8 cellular contexts compared by ENCODE assay signal in the genomic region with DNA sequence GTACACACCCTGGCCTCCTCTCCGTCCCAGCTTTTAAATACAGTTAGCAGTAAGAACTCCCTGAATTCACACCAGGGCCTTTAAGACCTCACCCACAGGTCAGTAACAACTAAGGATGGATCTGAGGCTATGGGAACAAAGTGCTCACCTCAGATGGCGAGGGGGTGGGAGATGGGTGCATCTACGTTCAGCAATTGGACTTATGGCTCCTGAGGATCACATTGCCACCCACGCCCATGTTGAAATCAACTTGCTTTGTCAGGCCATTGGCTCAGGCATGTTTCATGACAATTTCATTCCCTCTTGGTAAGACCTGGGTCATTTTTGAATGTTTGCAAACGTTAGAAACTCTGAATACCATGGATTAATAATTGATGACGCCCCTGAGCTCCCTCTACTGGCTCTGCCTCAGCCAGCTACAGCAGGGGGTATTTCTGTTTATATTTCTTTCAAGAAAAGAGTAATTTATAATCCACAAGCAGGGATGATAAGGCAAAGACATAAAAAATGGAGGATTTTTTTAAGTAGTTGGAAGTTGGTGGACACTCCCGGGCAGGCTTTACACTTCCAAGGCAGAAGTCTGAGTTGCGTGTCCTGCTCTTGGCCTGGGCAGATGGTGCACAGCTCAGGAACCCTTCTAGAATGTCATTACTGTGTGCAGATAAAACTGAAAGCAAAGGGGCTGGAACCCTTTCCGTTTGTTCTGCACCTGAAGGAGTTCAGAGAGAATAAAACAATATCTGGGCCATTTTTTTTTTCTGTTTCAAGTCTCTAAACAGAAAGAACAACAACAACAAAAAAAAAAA. TPM values are rescaled to one million over a fixed set of nuclear protein-coding genes. Genes with fewer than 3 reads are reported as not detected.
DNase-seq lines count a peak whose midpoint lies in the region; ATAC-seq and TF ChIP-seq lines count a peak whose summit lies in the region.

No MANE protein-coding gene starts in this region.

- no TSS peak for BruUV-seq in A673 (replicated peaks; lab: Mats Ljungman, UMichigan)

- no peaks in the 10 kb centered on the region for H3K27me3 ChIP-seq in A673 (replicated peaks; ENCODE audit: insufficient read depth, low read depth, low read length, poor library complexity)
- H3K27me3 ChIP-seq in duodenal mucosa (ENCODE audit: control insufficient read depth in 1 of 2, insufficient read depth in 2 of 2, low read length in 2 of 2), result no peaks in the 10 kb centered on the region
- H3K27me3 ChIP-seq in transverse colon, result no peaks in the 10 kb centered on the region

- no peak for TF ChIP-seq EP300 in transverse colon (IDR thresholded peaks at IDR 0.05; ENCODE audit: low read depth)

- TF ChIP-seq CTCF in A673 (conservative IDR thresholded peaks at IDR 0.05; ENCODE audit: low read depth, low read length) (peak; percentile 62), transverse colon (IDR thresholded peaks at IDR 0.05) (peak in 3 of 5 experiments; percentile 17 to 20 (median 18))

- H3K27ac ChIP-seq in A673 (ENCODE audit: low read depth, low read length, poor library complexity, severe bottlenecking) (no peak overlapping the region), duodenal mucosa (ENCODE audit: low read depth, low read length) (peak overlapping the region; percentile 67), transverse colon (peak overlapping the region; percentile 89 to 93 (median 92))

- CTCF ChIA-PET in A673 (lab: Charles Lee), result no interaction called here

- H3K4me3 ChIP-seq in A673 (ENCODE audit: low read depth, low read length, poor library complexity, severe bottlenecking) (no peak overlapping the region), duodenal mucosa (ENCODE audit: low read depth in 1 of 2, low read length in 2 of 2) (peak overlapping the region; percentile 10 to 16), transverse colon (no peak overlapping the region)

- H3K4me1 ChIP-seq in A673 (ENCODE audit: insufficient read depth, low read length, poor library complexity, severe bottlenecking) (peaks cover 27% of the 10 kb centered on the region), duodenal mucosa (ENCODE audit: control insufficient read depth in 1 of 2, insufficient read depth in 2 of 2, low read length in 2 of 2) (peaks cover 51 to 70% of the 10 kb centered on the region in 2 donors), transverse colon (peaks cover 22 to 83% (median 75%) of the 10 kb centered on the region in 4 donors)

- ATAC-seq in GM18867 (IDR thresholded peaks at IDR 0.05; ENCODE audit: unreplicated experiment) (peak; percentile 27), HG03442 (IDR thresholded peaks at IDR 0.05; ENCODE audit: unreplicated experiment) (peak; percentile 24)

- intact Hi-C loops in A673 (cut with micrococcal nuclease; ENCODE audit: unreplicated experiment) (no loop called here), transverse colon (cut with DNase I; ENCODE audit: low total_unique reads) (no loop called here)

- peak overlapping the region; percentile 16 to 41 for H3K9ac ChIP-seq in duodenal mucosa (ENCODE audit: low read depth in 1 of 2, low read length in 2 of 2)

- no peak for DNase-seq in A673 (ENCODE audit: low spot score)
- peak; percentile 80 for DNase-seq in transverse colon
- no peak for DNase-seq in occipital lobe (lab: John Stamatoyannopoulos, UW)
- DNase-seq in activated T-cell treated with anti-CD3 and anti-CD28 coated beads for 4 hours, result no peak
- DNase-seq in NK-92 treated with Interleukin-12 subunit alpha and Interleukin-12 subunit beta, amount 100 ng/mL, for 24 hours (lab: John Stamatoyannopoulos, UW), result no peak

- POLR2A ChIA-PET in A673 (lab: Charles Lee; ENCODE audit: low non-redundant PET), result interaction anchor here (0.6 to 0.7 kb wide), 2 partner anchors 11 to 621 kb away, joined by 4 to 6 read pairs; partner anchors contain the start of gene H3-3A

- 20 to 29% methylated on average over 1 to 9 of the region's 9 CpGs for WGBS in transverse colon (ENCODE audit: low coverage in 1 of 2), 2 donors

- H3K36me3 ChIP-seq in A673 (ENCODE audit: insufficient read depth, low read length, poor library complexity, severe bottlenecking) (no peaks in the 10 kb centered on the region), duodenal mucosa (ENCODE audit: control insufficient read depth in 1 of 2, insufficient read depth in 2 of 2, low read length in 2 of 2) (no peaks in the 10 kb centered on the region), transverse colon (no peaks in the 10 kb centered on the region)

- H3K9me3 ChIP-seq in A673 (ENCODE audit: low read depth, low read length, poor library complexity, severe bottlenecking) (no peaks in the 10 kb centered on the region), duodenal mucosa (ENCODE audit: control insufficient read depth in 1 of 2, low read length in 2 of 2) (no peaks in the 10 kb centered on the region), transverse colon (no peaks in the 10 kb centered on the region)

- TF ChIP-seq POLR2A in transverse colon (IDR thresholded peaks at IDR 0.05), result no peak

- in situ Hi-C loops in transverse colon (cut with MboI; ENCODE audit: low pct_ligation_motif_present in 1 of 4, low pct_unique_long_range_greater_than_20kb in 1 of 4, low sequenced_read_pairs in 3 of 4), result no loop called here

RNA-seq across cellular contexts. Expression of gene LBR, which starts 13.7 kb away (rescaled TPM):
- 147 and 174 TPM in 2 replicates for total RNA-seq in A673 (2021)
- 10 to 100 TPM; 48.6 to 97.9 (median 75.1) TPM for total RNA-seq in transverse colon
- 71.6 TPM for total RNA-seq in occipital lobe

Comparison
In these comparisons a context has a peak if more than half of its experiments do, and no peak if none do; other contexts are left out.
1. H3K4me3 ChIP-seq: peak in duodenal mucosa (2 of 2); none in A673 (single experiment) and transverse colon (0 of 4).